ENCODE assay signal across 8 cellular contexts in genomic region chr13:52480663-52481428, GRCh38. TPM values are rescaled to one million over a fixed set of nuclear protein-coding genes. Genes with fewer than 3 reads are reported as not detected.
A peak's percentile ranks its signal among the peaks of the same experiment; 100 is the strongest.
DNase-seq lines count a peak whose midpoint lies in the region; ATAC-seq, FAIRE-seq and TF ChIP-seq lines count a peak whose summit lies in the region.
"Not testable (repeated sequence)": the region's sequence is repeated elsewhere in the genome, so short reads cannot be mapped to it uniquely, and the experiment has no call there.

No MANE protein-coding gene starts in this region.

- not testable (repeated sequence) for H3K79me1 ChIP-seq in IMR-90 (ENCODE audit: low read depth in 1 of 2, low read length in 2 of 2)

- H3K56ac ChIP-seq in IMR-90 (ENCODE audit: extremely low read depth, insufficient read depth, low read length) = not testable (repeated sequence)

- TF ChIP-seq CTCF in IMR-90 (conservative IDR thresholded peaks at IDR 0.05; ENCODE audit: low read depth, low read length); RWPE2 (IDR thresholded peaks at IDR 0.05; ENCODE audit: poor library complexity, severe bottlenecking); choroid plexus epithelial cell (conservative IDR thresholded peaks at IDR 0.05; ENCODE audit: low read depth, low read length); foreskin keratinocyte (conservative IDR thresholded peaks at IDR 0.05); smooth muscle cell (IDR thresholded peaks at IDR 0.05; ENCODE audit: borderline replicate concordance, insufficient read depth, poor library complexity, severe bottlenecking): not testable (repeated sequence)

- WGBS in GM23248 (ENCODE audit: low coverage in 1 of 2, low lambda C conversion rate in 2 of 2, missing lambda C conversion rate in 2 of 2), 2 experiments = 69 to 73% methylated on average over 6 of the region's 7 CpGs
- WGBS in IMR-90 (ENCODE audit: extremely low coverage in 2 of 2, insufficient read length in 1 of 2), 2 experiments = no CpG with 5 or more reads among the region's 7 CpGs
- 67% methylated on average over 6 of the region's 7 CpGs for WGBS in smooth muscle cell (ENCODE audit: low lambda C conversion rate)

- not testable (repeated sequence) for TF ChIP-seq POLR2A in IMR-90 (IDR thresholded peaks at IDR 0.05; ENCODE audit: low read depth, low read length)

- not testable (repeated sequence) for H3K27ac ChIP-seq in GM23248; IMR-90 (ENCODE audit: insufficient read depth, low read length); RWPE2 (ENCODE audit: poor library complexity, severe bottlenecking); foreskin keratinocyte
- peak overlapping the region; percentile 82 for H3K27ac ChIP-seq in smooth muscle cell (ENCODE audit: low read depth)

- not testable (repeated sequence) for H3K14ac ChIP-seq in IMR-90 (replicated peaks; ENCODE audit: low read depth, low read length)

- FAIRE-seq in G401.6 (lab: Jason Lieb, UNC) = peak; percentile 98

- not testable (repeated sequence) for H4K91ac ChIP-seq in IMR-90 (ENCODE audit: insufficient read depth, low read depth, low read length)

- H3K79me2 ChIP-seq in GM23248 (ENCODE audit: insufficient read depth); smooth muscle cell (ENCODE audit: low read depth): not testable (repeated sequence)

- not testable (repeated sequence) for H3K9me3 ChIP-seq in GM23248 (ENCODE audit: low read depth); IMR-90 (ENCODE audit: control insufficient read depth, insufficient read depth, low read length); RWPE2 (ENCODE audit: severe bottlenecking); smooth muscle cell (replicated peaks; ENCODE audit: low read depth)

- dilution Hi-C loops in IMR-90 (cut with HindIII; ENCODE audit: low sequenced_read_pairs, unreplicated experiment) = not testable (repeated sequence)

- peak; percentile 91 for ATAC-seq in IMR-90 (ENCODE audit: low read depth)
- ATAC-seq in RWPE2 (ENCODE audit: low read depth) = peak; percentile 96
- ATAC-seq in foreskin keratinocyte = peak; percentile 82

- not testable (repeated sequence) for TF ChIP-seq RAD21 in IMR-90 (IDR thresholded peaks at IDR 0.05; ENCODE audit: low read length)

- not testable (repeated sequence) for H3K36me3 ChIP-seq in GM23248 (ENCODE audit: low read depth); IMR-90 (ENCODE audit: control insufficient read depth, insufficient read depth, low read length); RWPE2 (ENCODE audit: low read depth); smooth muscle cell (ENCODE audit: low read depth)

- not testable (repeated sequence) for BruUV-seq in IMR-90 (replicated peaks; lab: Mats Ljungman, UMichigan)

- H2BK15ac ChIP-seq in IMR-90 (ENCODE audit: low read depth, low read length) = not testable (repeated sequence)

- H2AK9ac ChIP-seq in IMR-90 (replicated peaks; ENCODE audit: low read depth, low read length, poor library complexity) = not testable (repeated sequence)

- not testable (repeated sequence) for H3K23ac ChIP-seq in IMR-90 (ENCODE audit: low read depth, low read length)

- H3K27me3 ChIP-seq in GM23248 (replicated peaks; ENCODE audit: insufficient read depth); IMR-90 (ENCODE audit: control insufficient read depth, insufficient read depth, low read length); RWPE2 (ENCODE audit: insufficient read depth, poor library complexity, severe bottlenecking); foreskin keratinocyte; smooth muscle cell (ENCODE audit: low read depth): not testable (repeated sequence)

- H4K20me1 ChIP-seq in GM23248 (ENCODE audit: insufficient read depth); IMR-90 (ENCODE audit: insufficient read depth, low read length); smooth muscle cell (ENCODE audit: low read depth): not testable (repeated sequence)

- H2BK5ac ChIP-seq in IMR-90 (ENCODE audit: low read depth, low read length, poor library complexity, severe bottlenecking) = not testable (repeated sequence)

- not testable (repeated sequence) for DNase-seq in GM23248; IMR-90; RWPE2 (ENCODE audit: low spot score); smooth muscle cell (lab: John Stamatoyannopoulos, UW; ENCODE audit: unreplicated experiment)
- peak; percentile 39 for DNase-seq in OCI-M1 (lab: John Stamatoyannopoulos, UW)
- peak; percentile 8 for DNase-seq in choroid plexus epithelial cell (ENCODE audit: low read depth)
- peak; percentile 26 to 57 for DNase-seq in foreskin keratinocyte

- not testable (repeated sequence) for H4K5ac ChIP-seq in IMR-90 (ENCODE audit: low read depth, low read length)

- not testable (repeated sequence) for H3K9ac ChIP-seq in GM23248; IMR-90 (ENCODE audit: low read depth, low read length); smooth muscle cell (ENCODE audit: low read depth)

- not testable (repeated sequence) for H3K4ac ChIP-seq in IMR-90 (ENCODE audit: low read depth, low read length)

- CTCF ChIA-PET in IMR-90 (lab: Yijun Ruan, JAX) = not testable (repeated sequence)

- H4K8ac ChIP-seq in IMR-90 (ENCODE audit: low read depth in 2 of 2, low read length in 2 of 2) = not testable (repeated sequence)

- in situ Hi-C loops in GM23248 (cut with MboI); IMR-90 (cut with MboI; ENCODE audit: low sequenced_read_pairs): not testable (repeated sequence)

- H3K18ac ChIP-seq in IMR-90 (ENCODE audit: low read depth, low read length) = not testable (repeated sequence)

- not testable (repeated sequence) for H3K9me1 ChIP-seq in IMR-90 (ENCODE audit: insufficient read depth, low read length)

- POLR2A ChIA-PET in IMR-90 (lab: Charles Lee; ENCODE audit: unreplicated experiment) = not testable (repeated sequence)

- not testable (repeated sequence) for H3K9me2 ChIP-seq in GM23248 (ENCODE audit: insufficient read depth)

- not testable (repeated sequence) for H2BK120ac ChIP-seq in IMR-90 (ENCODE audit: low read depth, low read length)

- H3F3A ChIP-seq in GM23248 (ENCODE audit: insufficient read depth); smooth muscle cell (ENCODE audit: low read depth): not testable (repeated sequence)

- H2AFZ ChIP-seq in GM23248 (0 out of 2 replicates have a peak overlapping the region, but pooled peaks have one; percentile 33), smooth muscle cell (ENCODE audit: low read depth) (peak overlapping the region; percentile 18)
- H2AFZ ChIP-seq in IMR-90 (replicated peaks; ENCODE audit: low read length, poor library complexity) = not testable (repeated sequence)

- intact Hi-C loops in IMR-90 (cut with micrococcal nuclease) = not testable (repeated sequence)

- H3K4me2 ChIP-seq in GM23248 (ENCODE audit: unreplicated experiment); smooth muscle cell: not testable (repeated sequence)
- peak overlapping the region; percentile 35; the same call in 1 of the 2 replicates for H3K4me2 ChIP-seq in IMR-90 (ENCODE audit: low read depth, low read length)

- not testable (repeated sequence) for H2AK5ac ChIP-seq in IMR-90 (ENCODE audit: low read depth, low read length)

- H3K4me1 ChIP-seq in GM23248 (ENCODE audit: insufficient read depth); IMR-90 (ENCODE audit: control insufficient read depth, insufficient read depth, low read length); RWPE2 (ENCODE audit: insufficient read depth, poor library complexity, severe bottlenecking); foreskin keratinocyte; smooth muscle cell (ENCODE audit: low read depth): not testable (repeated sequence)

- H2BK20ac ChIP-seq in IMR-90 (ENCODE audit: low read depth, low read length) = not testable (repeated sequence)

- H3K4me3 ChIP-seq in GM23248; IMR-90 (ENCODE audit: insufficient read depth, low read depth, low read length); RWPE2 (ENCODE audit: severe bottlenecking); choroid plexus epithelial cell (ENCODE audit: low read depth, low read length); smooth muscle cell: not testable (repeated sequence)

RNA-seq across cellular contexts. Expression of gene CKAP2, which starts 25.6 kb away (rescaled TPM):
- 24.2 and 25.2 TPM in 2 replicates for total RNA-seq in GM23248 (2014; rRNA removed; shearing (Covaris generic))
- polyA plus RNA-seq in GM23248 (2016; fragmentation: Nextera tagmentation; extraction: Ambion mirVana) (34.4 and 37.6 TPM in 2 replicates), IMR-90 (2012; rRNA removed) (17.9 and 23.0 TPM in 2 replicates), foreskin keratinocyte (15.2 and 21.1 TPM in 2 replicates), smooth muscle cell (11.8 and 14.4 TPM in 2 replicates)
- total RNA-seq in IMR-90 (2012; rRNA removed) (44.6 and 62.5 TPM in 2 replicates), foreskin keratinocyte (44.9 and 57.8 TPM in 2 replicates), smooth muscle cell (19.6 and 24.9 TPM in 2 replicates)
- 2.1 and 2.6 TPM in 2 replicates for polyA plus RNA-seq in IMR-90 (2012; cell fraction: cytosol; rRNA removed)
- polyA plus RNA-seq in IMR-90 (2012; cell fraction: nucleus; rRNA removed; ENCODE audit: low replicate concordance) = 1.0 and 8.5 TPM in 2 replicates

RNA-seq across cellular contexts. Expression of gene VPS36, which starts 30.4 kb away (rescaled TPM):
- total RNA-seq in GM23248 (2014; rRNA removed; shearing (Covaris generic)) = 34.7 and 55.1 TPM in 2 replicates
- polyA plus RNA-seq in GM23248 (2016; fragmentation: Nextera tagmentation; extraction: Ambion mirVana) (34.6 and 42.6 TPM in 2 replicates), IMR-90 (2012; rRNA removed) (9.6 and 14.8 TPM in 2 replicates), foreskin keratinocyte (9.0 and 9.7 TPM in 2 replicates), smooth muscle cell (18.2 and 19.0 TPM in 2 replicates)
- total RNA-seq in IMR-90 (2012; rRNA removed) (16.7 and 23.1 TPM in 2 replicates), foreskin keratinocyte (25.3 and 28.8 TPM in 2 replicates), smooth muscle cell (31.7 and 45.9 TPM in 2 replicates)
- polyA plus RNA-seq in IMR-90 (2012; cell fraction: cytosol; rRNA removed) = 3.0 and 3.3 TPM in 2 replicates
- polyA plus RNA-seq in IMR-90 (2012; cell fraction: nucleus; rRNA removed; ENCODE audit: low replicate concordance) = 11.8 and 53.3 TPM in 2 replicates
